ENCODE assay signal across 8 cellular contexts in the genomic region with DNA sequence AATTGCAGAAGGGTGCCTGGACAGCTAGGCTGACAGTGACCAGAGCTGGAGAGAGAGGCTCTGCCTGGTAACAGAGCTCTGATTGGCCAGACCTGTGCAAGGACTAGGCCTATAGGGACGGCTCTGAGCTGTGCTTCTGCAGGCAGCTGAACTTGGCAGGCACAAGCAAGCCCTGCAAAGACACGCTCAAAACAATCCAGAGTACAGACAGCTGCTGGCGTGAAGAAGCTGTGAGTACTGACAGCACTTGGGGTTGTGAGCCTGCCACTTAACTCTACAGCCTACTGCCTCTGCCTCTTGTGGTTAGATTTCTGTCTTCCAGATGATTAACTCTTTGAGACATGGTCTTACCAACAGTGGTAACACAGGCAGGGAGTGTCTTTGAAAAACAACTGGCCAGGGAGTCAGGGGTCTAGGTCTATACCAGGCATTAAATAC.
DNase-seq lines count a peak whose midpoint lies in the region; ATAC-seq and TF ChIP-seq lines count a peak whose summit lies in the region.

No MANE protein-coding gene starts in this region.

- H3K4me1 ChIP-seq in aorta (ENCODE audit: control insufficient read depth in 1 of 2, insufficient read depth in 2 of 2, low read length in 2 of 2): peaks cover 9 to 13% of the 10 kb centered on the region in 2 donors

- peak overlapping the region; percentile 84 for H3K4me3 Mint-ChIP-seq in natural killer cell

- no peaks in the 10 kb centered on the region for H3K36me3 ChIP-seq in WERI-Rb-1
- H3K36me3 ChIP-seq in aorta (ENCODE audit: control insufficient read depth in 1 of 2, insufficient read depth in 2 of 2, low read length in 1 of 2): no peaks in the 10 kb centered on the region

- WGBS in aorta, 2 donors: 0% methylated on average over 3 of the region's 3 CpGs

- H3K27ac Mint-ChIP-seq in natural killer cell: peak overlapping the region; percentile 47 to 61

- peaks cover 29 to 77% of the 10 kb centered on the region in 2 donors for H3K27me3 Mint-ChIP-seq in natural killer cell (ENCODE audit: low read depth in 2 of 2)

- H3K27ac ChIP-seq in WERI-Rb-1 (no peak overlapping the region), aorta (ENCODE audit: low read depth in 1 of 2, low read length in 2 of 2) (peak overlapping the region in 1 of 2 donors; percentile 8)

- no peak for TF ChIP-seq CTCF in WERI-Rb-1 (IDR thresholded peaks at IDR 0.05; ENCODE audit: low read depth, low read length)
- no peak for TF ChIP-seq CTCF in fibroblast of pulmonary artery (IDR thresholded peaks at IDR 0.05; ENCODE audit: low read length, missing control alignments)
- TF ChIP-seq CTCF in natural killer cell (IDR thresholded peaks at IDR 0.05): no peak

- H3K9me3 Mint-ChIP-seq in natural killer cell: no peaks in the 10 kb centered on the region

- no peak overlapping the region for H3K4me3 ChIP-seq in WERI-Rb-1 (ENCODE audit: low read depth, low read length)
- no peak overlapping the region for H3K4me3 ChIP-seq in fibroblast of pulmonary artery (replicated peaks; ENCODE audit: low read depth, low read length)
- H3K4me3 ChIP-seq in aorta (ENCODE audit: low read length in 2 of 2): peak overlapping the region in 1 of 2 donors; percentile 31

- H3K4me1 Mint-ChIP-seq in natural killer cell: peaks cover 33 to 36% of the 10 kb centered on the region in 2 donors

- no peaks in the 10 kb centered on the region for H3K36me3 Mint-ChIP-seq in natural killer cell

- intact Hi-C loops in natural killer cell (cut with micrococcal nuclease) (no loop called here), aorta (cut with DNase I) (loop anchor here in 1 of 2 donors (5.0 to 10.0 kb wide), 2 partner anchors 72 to 739 kb away; a partner anchor contains a TSS)

- DNase-seq in CD1c-positive myeloid dendritic cell (ENCODE audit: extremely low spot score) (peak; percentile 77), NCI-H2107 (lab: John Stamatoyannopoulos, UW) (peak; percentile 66), WERI-Rb-1 (peak; percentile 87), fibroblast of pulmonary artery (ENCODE audit: low read depth) (peak; percentile 97), natural killer cell (peak; percentile 41), aorta (peak; percentile 91)

- no peaks in the 10 kb centered on the region for H3K27me3 ChIP-seq in WERI-Rb-1 (ENCODE audit: insufficient read depth, low read depth, severe bottlenecking)
- H3K27me3 ChIP-seq in aorta (ENCODE audit: control insufficient read depth in 1 of 2, insufficient read depth in 2 of 2, low read length in 1 of 2): no peaks in the 10 kb centered on the region

- no peaks in the 10 kb centered on the region for H3K9me3 ChIP-seq in WERI-Rb-1 (ENCODE audit: severe bottlenecking)
- H3K9me3 ChIP-seq in aorta (ENCODE audit: control insufficient read depth, low read length): no peaks in the 10 kb centered on the region

- ATAC-seq in GM18909 (IDR thresholded peaks at IDR 0.05; ENCODE audit: poor library complexity, unreplicated experiment) (peak; percentile 98), HG03064 (IDR thresholded peaks at IDR 0.05; ENCODE audit: low read depth, unreplicated experiment) (peak; percentile 96), natural killer cell (peak; percentile 90 to 93 (median 91)), aorta (ENCODE audit: low FRiP score) (peak; percentile 94)

Comparison
In these comparisons a context has a peak if more than half of its experiments do, and no peak if none do; other contexts are left out.
1. DNase-seq: peak in every context shown above with its lines; median percentile 97 in fibroblast of pulmonary artery; 91 in aorta; 87 in WERI-Rb-1; 77 in CD1c-positive myeloid dendritic cell; 66 in NCI-H2107; 41 in natural killer cell.